27 cellular contexts compared by ENCODE assay signal in genomic region chr1:6731905-6732304, GRCh38.
"Had no signal": no experiment of that assay in that cellular context is flagged by ENCODE, and none has a peak within 500 bp of the region (broad histone marks: within the 10 kb centered on the region; RNA-seq: fewer than 3 reads in every experiment).

No MANE protein-coding gene starts in this region.

- H3K27me3 ChIP-seq: neural progenitor cell, ovary, right lobe of liver, thyroid gland, upper lobe of left lung, vagina had no signal

- DNase-seq: natural killer cell; occipital lobe; ovary; posterior cingulate gyrus; psoas muscle; right cardiac atrium; right lobe of liver; spleen; stimulated activated CD4-positive, alpha-beta T cell treated with anti-CD3 and anti-CD28 coated beads, Interleukin-12 subunit alpha, Interleukin-12 subunit beta, amount 100 ng/mL, for 4 hours; stimulated activated CD4-positive, alpha-beta T cell treated with anti-CD3 and anti-CD28 coated beads, Interleukin-1b, Interleukin-23, amount 100 ng/mL, for 48 hours; stimulated activated CD4-positive, alpha-beta T cell treated with anti-CD3 and anti-CD28 coated beads, Interleukin-4, amount 100 ng/mL, for 1 hour; stimulated activated CD4-positive, alpha-beta T cell treated with anti-CD3 and anti-CD28 coated beads, Interleukin-4, amount 100 ng/mL, for 4 hours; stimulated activated naive B cell treated with anti-CD40 and anti-IgM and Interleukin-4, amounts not matched to agents 10 μg/mL and 1 μg/mL and 100 μg/mL, for 72 hours; stimulated activated naive CD4-positive, alpha-beta T cell treated with Interleukin-2 at 50 U/mL for 16 hours; stomach; thyroid gland; trophoblast cell; upper lobe of left lung had no signal

- H3K9me3 ChIP-seq: ovary, psoas muscle, right lobe of liver, spleen, stomach, thoracic aorta, thyroid gland, tibial nerve, upper lobe of left lung, vagina had no signal

- H3K4me3 ChIP-seq: neural progenitor cell, ovary, psoas muscle, right lobe of liver, skin epidermis, smooth muscle cell, spleen, stomach, thoracic aorta, thyroid gland, tibial nerve, upper lobe of left lung, vagina had no signal

- H2AFZ ChIP-seq: neural progenitor cell, parathyroid adenoma had no signal

- H3K27ac ChIP-seq: neural progenitor cell, ovary, parathyroid adenoma, psoas muscle, right lobe of liver, skin epidermis, spleen, stomach, thoracic aorta, thyroid gland, tibial nerve, upper lobe of left lung, vagina had no signal

- FAIRE-seq: urothelium cell line had no signal

- H3K79me2 ChIP-seq: parathyroid adenoma had no signal

- H3K9ac ChIP-seq: neural progenitor cell, parathyroid adenoma had no signal

- H3K4me1 ChIP-seq: parathyroid adenoma, right lobe of liver, thyroid gland, upper lobe of left lung, vagina had no signal

- H3K36me3 ChIP-seq: neural progenitor cell, ovary, right lobe of liver, spleen, stomach, thoracic aorta, thyroid gland, tibial nerve, upper lobe of left lung, vagina had no signal

- H3K4me2 ChIP-seq: neural progenitor cell, smooth muscle cell had no signal

- ATAC-seq: natural killer cell; psoas muscle; right cardiac atrium; right lobe of liver; stimulated activated effector memory CD8-positive, alpha-beta T cell treated with anti-CD3 and anti-CD28 coated beads, Interleukin-12 subunit alpha, Interleukin-12 subunit beta, amount 100 ng/mL, for 72 hours; stimulated activated naive B cell treated with anti-CD40 and anti-IgM and Interleukin-4, amounts not matched to agents 10 μg/mL and 1 μg/mL and 100 μg/mL, for 72 hours had no signal
